ENCODE assay signal across 2 cellular contexts in the genomic region with DNA sequence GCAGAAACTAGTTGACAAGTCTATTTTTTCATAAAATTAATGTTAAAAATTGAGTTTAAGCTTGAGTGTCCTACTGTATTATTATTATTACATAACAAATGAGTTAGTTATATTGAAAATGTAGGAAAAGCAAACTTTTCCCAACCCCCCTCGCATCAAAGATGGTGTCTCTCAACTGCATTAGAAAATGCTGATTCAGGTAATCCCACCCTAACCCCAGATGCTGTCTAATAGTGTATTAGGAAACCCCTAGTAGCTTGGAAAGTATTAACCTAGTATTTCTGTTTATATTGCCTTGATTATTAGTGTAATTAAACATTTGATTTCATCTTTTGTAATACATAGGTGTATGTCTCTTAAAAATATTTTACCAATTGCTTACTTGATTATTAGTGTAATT.
TF ChIP-seq lines count a peak whose summit lies in the region.

No MANE protein-coding gene starts in this region.

TF ChIP-seq in HepG2, 621 proteins besides CTCF, POLR2A, EP300 and RAD21:
- TF ChIP-seq MAFF (IDR thresholded peaks at IDR 0.05; ENCODE audit: low read depth, low read length) (peak; percentile 73), MAFK (conservative IDR thresholded peaks at IDR 0.05 in 1 of 2, IDR thresholded peaks at IDR 0.05 in 1 of 2; ENCODE audit: low read length in 2 of 2) (peak; percentile 77 to 86), REXO4 (CRISPR knock-in tag; IDR thresholded peaks at IDR 0.05; ENCODE audit: borderline replicate concordance) (no peak), ZFYVE20 (CRISPR knock-in tag; IDR thresholded peaks at IDR 0.05; ENCODE audit: borderline replicate concordance, low read depth) (no peak)

TF ChIP-seq in H1, 55 proteins besides CTCF, POLR2A, EP300 and RAD21:
- TF ChIP-seq TBP (IDR thresholded peaks at IDR 0.05; ENCODE audit: low read depth, low read length) (no peak), GTF2F1 (IDR thresholded peaks at IDR 0.05; ENCODE audit: borderline replicate concordance, low read depth, low read length) (no peak), MAFK (IDR thresholded peaks at IDR 0.05; ENCODE audit: low read depth, low read length) (peak; percentile 20; the same call in 1 of the 2 replicates), EGR1 (IDR thresholded peaks at IDR 0.05; ENCODE audit: borderline replicate concordance, low read depth, low read length) (no peak), PHF8 (conservative IDR thresholded peaks at IDR 0.05; ENCODE audit: low read depth, low read length) (no peak)
